8 cellular contexts compared by ENCODE assay signal in genomic region chr17:51298508-51299371, GRCh38. TPM values are rescaled to one million over a fixed set of nuclear protein-coding genes. Genes with fewer than 3 reads are reported as not detected.
DNase-seq lines count a peak whose midpoint lies in the region; ATAC-seq and TF ChIP-seq lines count a peak whose summit lies in the region.

No MANE protein-coding gene starts in this region.

- intact Hi-C loops in prostate gland (cut with DNase I): no loop called here

- WGBS in prostate gland: 63% methylated on average over 10 of the region's 10 CpGs

- no peaks in the 10 kb centered on the region for H3K9me3 ChIP-seq in prostate gland

- H3K4me1 ChIP-seq in prostate gland (replicated peaks): peaks cover 4% of the 10 kb centered on the region

- H3K36me3 Mint-ChIP-seq in activated CD4-positive, alpha-beta memory T cell treated with anti-CD3 and anti-CD28 coated beads, Interleukin-2, amount 10 ng/mL, durations not matched to agents 7 days and 5 days (ENCODE audit: low read depth): peaks cover 27% of the 10 kb centered on the region

- no peak overlapping the region for H3K4me3 Mint-ChIP-seq in activated CD4-positive, alpha-beta memory T cell treated with anti-CD3 and anti-CD28 coated beads, Interleukin-2, amount 10 ng/mL, durations not matched to agents 7 days and 5 days

- H3K27ac ChIP-seq in prostate gland: no peak overlapping the region

- no peaks in the 10 kb centered on the region for H3K9me3 Mint-ChIP-seq in activated CD4-positive, alpha-beta memory T cell treated with anti-CD3 and anti-CD28 coated beads, Interleukin-2, amount 10 ng/mL, durations not matched to agents 7 days and 5 days

- DNase-seq in ELR (ENCODE audit: low read depth) (peak; percentile 67), Kasumi-1 (lab: John Stamatoyannopoulos, UW) (peak; percentile 78 to 86), SHP77 treated with DMSO at 0.1 percent for 48 hours (lab: John Stamatoyannopoulos, UW) (peak; percentile 5), fibroblast of peridontal ligament (ENCODE audit: extremely low read depth) (peak; percentile 66), prostate gland (ENCODE audit: low spot score) (no peak)
- DNase-seq in activated CD4-positive, alpha-beta memory T cell treated with anti-CD3 and anti-CD28 coated beads, Interleukin-2, amount 10 ng/mL, durations not matched to agents 7 days and 5 days: no peak
- DNase-seq in activated T-cell treated with anti-CD3 and anti-CD28 coated beads, Interleukin-2, amount 50 U/mL, for 48 hours: no peak

- CTCF ChIA-PET in activated CD4-positive, alpha-beta memory T cell treated with anti-CD3 and anti-CD28 coated beads, Interleukin-2, amount 10 ng/mL, durations not matched to agents 7 days and 5 days (lab: Charles Lee): interaction anchor here (1.2 to 1.4 kb wide), 4 partner anchors 23 to 339 kb away, joined by 3 to 5 read pairs (median 4); no protein-coding TSS in a partner anchor

- no peaks in the 10 kb centered on the region for H3K27me3 Mint-ChIP-seq in activated CD4-positive, alpha-beta memory T cell treated with anti-CD3 and anti-CD28 coated beads, Interleukin-2, amount 10 ng/mL, durations not matched to agents 7 days and 5 days

- no peak overlapping the region for H3K4me3 ChIP-seq in prostate gland

- H3K36me3 ChIP-seq in prostate gland: no peaks in the 10 kb centered on the region

- no peaks in the 10 kb centered on the region for H3K27me3 ChIP-seq in prostate gland (replicated peaks; ENCODE audit: insufficient read depth)

- peaks cover 5% of the 10 kb centered on the region for H3K4me1 Mint-ChIP-seq in activated CD4-positive, alpha-beta memory T cell treated with anti-CD3 and anti-CD28 coated beads, Interleukin-2, amount 10 ng/mL, durations not matched to agents 7 days and 5 days

- H3K27ac Mint-ChIP-seq in activated CD4-positive, alpha-beta memory T cell treated with anti-CD3 and anti-CD28 coated beads, Interleukin-2, amount 10 ng/mL, durations not matched to agents 7 days and 5 days: no peak overlapping the region

- no peak for ATAC-seq in GM19351 (IDR thresholded peaks at IDR 0.05; ENCODE audit: unreplicated experiment)

- POLR2A ChIA-PET in activated CD4-positive, alpha-beta memory T cell treated with anti-CD3 and anti-CD28 coated beads, Interleukin-2, amount 10 ng/mL, durations not matched to agents 7 days and 5 days (lab: Charles Lee): no interaction called here

- peak in 3 of 4 experiments; percentile 45 to 56 (median 49) for TF ChIP-seq CTCF in prostate gland (IDR thresholded peaks at IDR 0.05)

- TF ChIP-seq POLR2A in prostate gland (IDR thresholded peaks at IDR 0.05): no peak

RNA-seq across cellular contexts. Expression of gene UTP18, which starts 38.4 kb away (rescaled TPM):
- total RNA-seq in prostate gland: 10 to 100 TPM; 27.6 to 43.5 TPM
- 10 to 100 TPM; 44.4 to 45.2 TPM for total RNA-seq in activated CD4-positive, alpha-beta memory T cell treated with anti-CD3 and anti-CD28 coated beads, Interleukin-2, amount 10 ng/mL, durations not matched to agents 7 days and 5 days

RNA-seq across cellular contexts. Expression of gene MBTD1, which starts 38.9 kb away (rescaled TPM):
- total RNA-seq in prostate gland: 10 to 100 TPM; 19.6 to 25.1 TPM
- 10 to 100 TPM; 12.2 to 13.0 TPM for total RNA-seq in activated CD4-positive, alpha-beta memory T cell treated with anti-CD3 and anti-CD28 coated beads, Interleukin-2, amount 10 ng/mL, durations not matched to agents 7 days and 5 days

Comparison
In these comparisons a context has a peak if more than half of its experiments do, and no peak if none do; other contexts are left out.
1. DNase-seq: peak in ELR (single experiment), Kasumi-1 (2 of 2), SHP77 treated with DMSO at 0.1 percent for 48 hours (single experiment) and fibroblast of peridontal ligament (single experiment); none in prostate gland (single experiment), activated CD4-positive, alpha-beta memory T cell treated with anti-CD3 and anti-CD28 coated beads, Interleukin-2, amount 10 ng/mL, durations not matched to agents 7 days and 5 days (single experiment) and activated T-cell treated with anti-CD3 and anti-CD28 coated beads, Interleukin-2, amount 50 U/mL, for 48 hours (0 of 2).